8 cellular contexts compared by ENCODE assay signal in genomic region chr1:153728305-153729066, GRCh38. TPM values are rescaled to one million over a fixed set of nuclear protein-coding genes. Genes with fewer than 3 reads are reported as not detected.
A peak's percentile ranks its signal among the peaks of the same experiment; 100 is the strongest.
DNase-seq lines count a peak whose midpoint lies in the region; ATAC-seq and TF ChIP-seq lines count a peak whose summit lies in the region.

No MANE protein-coding gene starts in this region.

- POLR2A ChIA-PET in activated naive CD8-positive, alpha-beta T cell treated with anti-CD3 and anti-CD28 coated beads, Interleukin-2, amount 10 ng/mL, durations not matched to agents 7 days and 5 days (lab: Charles Lee): interaction anchor here (0.6 to 2.5 kb wide), 11 partner anchors 47 to 424 kb away, joined by 3 to 11 read pairs (median 5); partner anchors contain the start of genes CHTOP, JTB, RPS27 and SLC27A3

- DNase-seq in BE2C (peak; percentile 42), H9 (peak; percentile 69), Peyer's patch (peak in 2 of 3 donors; percentile 53 to 66), heart right ventricle (peak; percentile 44 to 51), prostate gland (ENCODE audit: low spot score) (peak; percentile 17), midbrain (lab: John Stamatoyannopoulos, UW) (no peak), pons (ENCODE audit: low spot score) (no peak)
- DNase-seq in activated naive CD8-positive, alpha-beta T cell treated with anti-CD3 and anti-CD28 coated beads, Interleukin-2, amount 10 ng/mL, durations not matched to agents 7 days and 5 days: peak; percentile 55

- intact Hi-C loops in heart right ventricle (cut with DNase I) (loop anchor here in 2 of 10 donors (1.0 to 2.0 kb wide), 2 partner anchors 20 to 21 kb away; no protein-coding TSS in a partner anchor), prostate gland (cut with DNase I) (no loop called here)

- peak overlapping the region; percentile 89 for H3K9ac ChIP-seq in H9 (ENCODE audit: extremely low read depth, insufficient read length, low read length)

- no peak overlapping the region for H3K23ac ChIP-seq in H9 (ENCODE audit: insufficient read length, low read depth, low read length)

- peaks cover 21 to 25% of the 10 kb centered on the region in 2 experiments for H3K4me1 Mint-ChIP-seq in H9
- H3K4me1 Mint-ChIP-seq in activated naive CD8-positive, alpha-beta T cell treated with anti-CD3 and anti-CD28 coated beads, Interleukin-2, amount 10 ng/mL, durations not matched to agents 7 days and 5 days: peaks cover 25% of the 10 kb centered on the region

- H3T11ph ChIP-seq in H9 (ENCODE audit: low read length): no peak overlapping the region

- TF ChIP-seq POLR2A in Peyer's patch (IDR thresholded peaks at IDR 0.05) (no peak), prostate gland (IDR thresholded peaks at IDR 0.05) (no peak)

- no peak overlapping the region for H4K91ac ChIP-seq in H9 (ENCODE audit: insufficient read length, low read depth, low read length)

- ATAC-seq in activated naive CD8-positive, alpha-beta T cell treated with anti-CD3 and anti-CD28 coated beads, Interleukin-2, amount 10 ng/mL, durations not matched to agents 7 days and 5 days (ENCODE audit: low read depth): no peak
- peak in 7 of 8 donors; percentile 16 to 42 (median 19) for ATAC-seq in heart right ventricle

- H3K4me3 Mint-ChIP-seq in H9: peak overlapping the region; percentile 91 to 97
- H3K4me3 Mint-ChIP-seq in activated naive CD8-positive, alpha-beta T cell treated with anti-CD3 and anti-CD28 coated beads, Interleukin-2, amount 10 ng/mL, durations not matched to agents 7 days and 5 days: peak overlapping the region; percentile 96

- H3K4me1 ChIP-seq in BE2C: no peaks in the 10 kb centered on the region; the same call in 1 of the 2 replicates
- H3K4me1 ChIP-seq in H9 (ENCODE audit: insufficient read depth, low read length): peaks cover 3% of the 10 kb centered on the region; the same call in 1 of the 2 replicates
- H3K4me1 ChIP-seq in Peyer's patch: peaks cover 0 to 20% (median 0%) of the 10 kb centered on the region in 4 donors
- peaks cover 0 to 38% (median 31%) of the 10 kb centered on the region in 9 donors for H3K4me1 ChIP-seq in heart right ventricle
- H3K4me1 ChIP-seq in prostate gland (replicated peaks): peaks cover 9% of the 10 kb centered on the region

- peak overlapping the region; percentile 12 for H3K18ac ChIP-seq in H9 (ENCODE audit: insufficient read length, low read depth, low read length)

- H3K27me3 ChIP-seq in BE2C: no peaks in the 10 kb centered on the region
- no peaks in the 10 kb centered on the region for H3K27me3 ChIP-seq in H9 (ENCODE audit: insufficient read depth, low read length)
- H3K27me3 ChIP-seq in Peyer's patch: no peaks in the 10 kb centered on the region
- no peaks in the 10 kb centered on the region for H3K27me3 ChIP-seq in heart right ventricle
- H3K27me3 ChIP-seq in prostate gland (replicated peaks; ENCODE audit: insufficient read depth): no peaks in the 10 kb centered on the region

- H4K20me1 ChIP-seq in H9 (ENCODE audit: control insufficient read depth, insufficient read depth, insufficient read length): no peaks in the 10 kb centered on the region

- no peak overlapping the region for H2BK15ac ChIP-seq in H9 (ENCODE audit: low read depth, low read length)

- no CpG with 5 or more reads among the region's 19 CpGs for WGBS in H9 (ENCODE audit: extremely low coverage, insufficient read length, low lambda C conversion rate)
- 0 to 2% methylated on average over 18 to 19 of the region's 19 CpGs for WGBS in heart right ventricle, 2 donors
- WGBS in prostate gland: under 1% methylated on average over 19 of the region's 19 CpGs

- H3K9me3 Mint-ChIP-seq in H9: no peaks in the 10 kb centered on the region
- H3K9me3 Mint-ChIP-seq in activated naive CD8-positive, alpha-beta T cell treated with anti-CD3 and anti-CD28 coated beads, Interleukin-2, amount 10 ng/mL, durations not matched to agents 7 days and 5 days: no peaks in the 10 kb centered on the region

- peak overlapping the region; percentile 96 to 100 (median 97) for H3K27ac Mint-ChIP-seq in H9
- peak overlapping the region; percentile 94 for H3K27ac Mint-ChIP-seq in activated naive CD8-positive, alpha-beta T cell treated with anti-CD3 and anti-CD28 coated beads, Interleukin-2, amount 10 ng/mL, durations not matched to agents 7 days and 5 days

- no peak overlapping the region for H2BK120ac ChIP-seq in H9 (ENCODE audit: low read depth, low read length, poor library complexity, severe bottlenecking)

- H3K9me3 ChIP-seq in BE2C: no peaks in the 10 kb centered on the region
- H3K9me3 ChIP-seq in H9 (ENCODE audit: control insufficient read depth, low read depth, low read length): no peaks in the 10 kb centered on the region
- no peaks in the 10 kb centered on the region for H3K9me3 ChIP-seq in Peyer's patch
- no peaks in the 10 kb centered on the region for H3K9me3 ChIP-seq in heart right ventricle
- H3K9me3 ChIP-seq in prostate gland: no peaks in the 10 kb centered on the region

- TF ChIP-seq CTCF in BE2C (IDR thresholded peaks at IDR 0.05; ENCODE audit: low read depth, low read length) (no peak), H9 (conservative IDR thresholded peaks at IDR 0.05) (no peak), Peyer's patch (IDR thresholded peaks at IDR 0.05) (no peak), heart right ventricle (IDR thresholded peaks at IDR 0.05) (peak in 1 of 9 donors; percentile 4), prostate gland (IDR thresholded peaks at IDR 0.05) (peak in 1 of 4 experiments; percentile 10)

- no peak overlapping the region for H2AK5ac ChIP-seq in H9 (ENCODE audit: insufficient read length, low read length)

- H3K27ac ChIP-seq in H9 (ENCODE audit: insufficient read length, low read depth, low read length) (peak overlapping the region; percentile 36), Peyer's patch (peak overlapping the region; percentile 81 to 96 (median 90)), heart right ventricle (peak overlapping the region; percentile 96 to 100 (median 99)), prostate gland (peak overlapping the region; percentile 91 to 97)

- peaks cover 12 to 21% (median 12%) of the 10 kb centered on the region in 3 experiments; a peak in 6 of 7 replicates for H3K36me3 Mint-ChIP-seq in H9 (ENCODE audit: insufficient read depth in 1 of 3, low read depth in 3 of 3)
- H3K36me3 Mint-ChIP-seq in activated naive CD8-positive, alpha-beta T cell treated with anti-CD3 and anti-CD28 coated beads, Interleukin-2, amount 10 ng/mL, durations not matched to agents 7 days and 5 days: peaks cover 4% of the 10 kb centered on the region

- no peak overlapping the region for H4K8ac ChIP-seq in H9 (replicated peaks; ENCODE audit: insufficient read length, low read depth, low read length)

- H2AFZ ChIP-seq in H9 (ENCODE audit: low read length): no peak overlapping the region

- peak overlapping the region; percentile 91 for H3K4me2 ChIP-seq in H9 (ENCODE audit: insufficient read depth, insufficient read length, low read length)

- peaks cover 9% of the 10 kb centered on the region for H3K23me2 ChIP-seq in H9 (ENCODE audit: insufficient read length, low read depth, low read length, poor library complexity, severe bottlenecking)

- no peak overlapping the region for H2BK20ac ChIP-seq in H9 (ENCODE audit: low read depth, low read length, poor library complexity, severe bottlenecking)

- no peak overlapping the region for H2BK5ac ChIP-seq in H9 (ENCODE audit: insufficient read length, low read length)

- no peaks in the 10 kb centered on the region for H3K27me3 Mint-ChIP-seq in H9 (ENCODE audit: low read depth)
- H3K27me3 Mint-ChIP-seq in activated naive CD8-positive, alpha-beta T cell treated with anti-CD3 and anti-CD28 coated beads, Interleukin-2, amount 10 ng/mL, durations not matched to agents 7 days and 5 days: no peaks in the 10 kb centered on the region

- no peak overlapping the region for H4K5ac ChIP-seq in H9 (ENCODE audit: insufficient read length, low read depth, low read length)

- H3K56ac ChIP-seq in H9 (ENCODE audit: insufficient read length, low read depth, low read length): no peak overlapping the region

- H3K79me2 ChIP-seq in H9 (ENCODE audit: insufficient read depth, low read length): peaks cover 7% of the 10 kb centered on the region; the same call in 1 of the 2 replicates

- H3K4me3 ChIP-seq in BE2C (ENCODE audit: low read depth, low read length) (peak overlapping the region; percentile 99), Peyer's patch (peak overlapping the region; percentile 53 to 88 (median 70)), heart right ventricle (peak overlapping the region; percentile 48 to 92 (median 78)), prostate gland (peak overlapping the region; percentile 60 to 91)

- H3K36me3 ChIP-seq in BE2C (no peaks in the 10 kb centered on the region; the same call in 1 of the 2 replicates), Peyer's patch (no peaks in the 10 kb centered on the region), heart right ventricle (peaks cover 0 to 9% (median 0%) of the 10 kb centered on the region in 9 donors), prostate gland (no peaks in the 10 kb centered on the region)

- H3K4ac ChIP-seq in H9 (ENCODE audit: low read depth, low read length): no peak overlapping the region

- H3K79me1 ChIP-seq in H9 (ENCODE audit: insufficient read depth, low read depth, low read length, poor library complexity, severe bottlenecking): no peaks in the 10 kb centered on the region

- H3K14ac ChIP-seq in H9 (ENCODE audit: insufficient read depth, low read length): peak overlapping the region; percentile 77

- peak overlapping the region; percentile 58 for H2BK12ac ChIP-seq in H9 (ENCODE audit: insufficient read length, low read depth, low read length)

RNA-seq across cellular contexts. Expression of gene INTS3, which starts 0.6 kb away (rescaled TPM):
- 51.8 TPM for polyA plus RNA-seq in BE2C (2012; ENCODE audit: insufficient read depth, insufficient read length, low read depth)
- total RNA-seq in H9 (2021) (65.4 and 67.1 TPM in 2 replicates), Peyer's patch (10 to 100 TPM; 24.3 to 75.1 (median 42.4) TPM), heart right ventricle (10 to 100 TPM; 25.4 to 32.8 (median 31.1) TPM), prostate gland (10 to 100 TPM; 26.1 to 70.0 TPM)
- 10 to 100 TPM; 53.6 to 57.2 TPM for total RNA-seq in activated naive CD8-positive, alpha-beta T cell treated with anti-CD3 and anti-CD28 coated beads, Interleukin-2, amount 10 ng/mL, durations not matched to agents 7 days and 5 days
- 10 to 100 TPM; 30.8 to 46.1 TPM for polyA plus RNA-seq in heart right ventricle

RNA-seq across cellular contexts. Expression of gene SLC27A3, which starts 46.7 kb away (rescaled TPM):
- 70.5 TPM for polyA plus RNA-seq in BE2C (2012; ENCODE audit: insufficient read depth, insufficient read length, low read depth)
- 42.0 and 45.3 TPM in 2 replicates for total RNA-seq in H9 (2021)
- 100 to 1,000 TPM in 1 of 4 donors, 10 to 100 TPM in 3; 12.3 to 124 (median 22.0) TPM for total RNA-seq in Peyer's patch
- 10 to 100 TPM; 38.9 to 44.0 TPM for total RNA-seq in activated naive CD8-positive, alpha-beta T cell treated with anti-CD3 and anti-CD28 coated beads, Interleukin-2, amount 10 ng/mL, durations not matched to agents 7 days and 5 days
- total RNA-seq in heart right ventricle: 10 to 100 TPM in 2 of 10 donors, 1 to 10 TPM in 8; 5.9 to 16.0 (median 8.9) TPM
- polyA plus RNA-seq in heart right ventricle: 10 to 100 TPM; 26.7 to 43.8 TPM
- total RNA-seq in prostate gland: 10 to 100 TPM; 27.4 to 30.9 TPM

RNA-seq across cellular contexts. Expression of gene NPR1, which starts 50.0 kb away (rescaled TPM):
- 22.0 TPM for polyA plus RNA-seq in BE2C (2012; ENCODE audit: insufficient read depth, insufficient read length, low read depth)
- 8.6 and 8.9 TPM in 2 replicates for total RNA-seq in H9 (2021)
- 10 to 100 TPM in 2 of 4 donors, 1 to 10 TPM in 2; 5.0 to 17.3 (median 10.9) TPM for total RNA-seq in Peyer's patch
- not detected for total RNA-seq in activated naive CD8-positive, alpha-beta T cell treated with anti-CD3 and anti-CD28 coated beads, Interleukin-2, amount 10 ng/mL, durations not matched to agents 7 days and 5 days
- total RNA-seq in heart right ventricle: 10 to 100 TPM in 6 of 10 donors, 1 to 10 TPM in 4; 8.0 to 24.3 (median 10.4) TPM
- 10 to 100 TPM; 24.3 to 29.0 TPM for polyA plus RNA-seq in heart right ventricle
- 1 to 10 TPM; 2.9 to 6.0 TPM for total RNA-seq in prostate gland

RNA-seq across cellular contexts. Expression of gene ILF2, which starts 57.7 kb away (rescaled TPM):
- 390 TPM for polyA plus RNA-seq in BE2C (2012; ENCODE audit: insufficient read depth, insufficient read length, low read depth)
- total RNA-seq in H9 (2021) (357 and 362 TPM in 2 replicates), Peyer's patch (10 to 100 TPM; 31.4 to 67.7 (median 47.2) TPM), heart right ventricle (10 to 100 TPM; 61.1 to 87.3 (median 70.8) TPM), prostate gland (100 to 1,000 TPM; 116 to 122 TPM)
- total RNA-seq in activated naive CD8-positive, alpha-beta T cell treated with anti-CD3 and anti-CD28 coated beads, Interleukin-2, amount 10 ng/mL, durations not matched to agents 7 days and 5 days: 100 to 1,000 TPM; 141 to 142 TPM
- polyA plus RNA-seq in heart right ventricle: 100 to 1,000 TPM in 1 of 2 donors, 10 to 100 TPM in 1; 17.3 to 114 TPM

Comparison
In these comparisons a context has a peak if more than half of its experiments do, and no peak if none do; other contexts are left out.
1. DNase-seq: peak in BE2C (single experiment), H9 (single experiment), Peyer's patch (2 of 3), activated naive CD8-positive, alpha-beta T cell treated with anti-CD3 and anti-CD28 coated beads, Interleukin-2, amount 10 ng/mL, durations not matched to agents 7 days and 5 days (single experiment), heart right ventricle (2 of 2) and prostate gland (single experiment); none in midbrain (single experiment) and pons (single experiment).
2. H3K27ac ChIP-seq: peak in every context shown above with its lines; median percentile 99 in heart right ventricle; 94 in prostate gland; 90 in Peyer's patch; 36 in H9.
3. Peak in every context shown above with its lines, with median percentiles within 50 percentile points of each other: H3K4me3 ChIP-seq.